Comparison of ENCODE assay signal across 16 cellular contexts in the genomic region with DNA sequence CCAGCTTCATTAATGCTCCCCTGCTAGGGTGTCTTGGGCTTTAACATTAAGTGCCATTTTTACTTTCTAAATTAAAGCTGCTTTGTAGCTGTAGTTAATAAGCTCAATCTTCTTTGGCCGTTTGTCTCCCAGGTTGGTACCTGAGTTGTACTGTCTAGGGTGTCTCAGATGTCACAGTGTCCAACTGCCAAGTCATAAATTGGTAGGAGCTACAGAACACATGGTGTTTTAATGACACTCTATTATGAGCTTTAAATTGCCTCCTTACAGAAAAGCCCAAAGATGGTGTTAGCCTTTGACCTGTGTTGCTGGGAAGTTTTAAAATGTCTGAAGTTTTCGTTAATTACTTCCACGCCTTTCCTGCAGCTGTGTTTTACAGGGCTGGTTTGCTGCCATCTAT.
DNase-seq lines count a peak whose midpoint lies in the region; ATAC-seq and FAIRE-seq lines count a peak whose summit lies in the region.
"Had no signal": no experiment of that assay in that cellular context is flagged by ENCODE, and none has a peak within 500 bp of the region (broad histone marks: within the 10 kb centered on the region; RNA-seq: fewer than 3 reads in every experiment).

No MANE protein-coding gene starts in this region.

- intact Hi-C loops in left colon (cut with DNase I, micrococcal nuclease), result no loop called here

- FAIRE-seq in HTR-8/SVneo (lab: Jason Lieb, UNC), result no peak
- FAIRE-seq: A549, D721Med, G401.6, GM12891, GM19239, HepG2 had no signal

- peak; percentile 52 for DNase-seq in NCI-H82 (lab: John Stamatoyannopoulos, UW)
- DNase-seq in NCI-H82 treated with DMSO at 0.1 percent for 48 hours (lab: John Stamatoyannopoulos, UW; ENCODE audit: unreplicated experiment), result no peak
- peak; percentile 64 for DNase-seq in NCI-H748 (lab: John Stamatoyannopoulos, UW; ENCODE audit: unreplicated experiment)
- no peak for DNase-seq in left colon
- DNase-seq in stimulated activated CD4-positive, alpha-beta T cell treated with anti-CD3 and anti-CD28 coated beads, Interleukin-4, amount 100 ng/mL, for 24 hours, result no peak
- DNase-seq in activated naive CD4-positive, alpha-beta T cell treated with Interleukin-2 at 50 U/mL for 16 hours, result no peak
- no peak for DNase-seq in HTR-8/SVneo (ENCODE audit: insufficient read length, low spot score)
- DNase-seq: AML-193; Caco-2; CD4-positive, alpha-beta T cell had no signal

- ATAC-seq in left colon, result peak; percentile 89
- ATAC-seq: A549, HepG2 had no signal

Comparison
In these comparisons a context has a peak if more than half of its experiments do, and no peak if none do; other contexts are left out.
1. DNase-seq: peak in NCI-H82 (single experiment) and NCI-H748 (single experiment); none in NCI-H82 treated with DMSO at 0.1 percent for 48 hours (single experiment), left colon (0 of 2), stimulated activated CD4-positive, alpha-beta T cell treated with anti-CD3 and anti-CD28 coated beads, Interleukin-4, amount 100 ng/mL, for 24 hours (single experiment), activated naive CD4-positive, alpha-beta T cell treated with Interleukin-2 at 50 U/mL for 16 hours (single experiment) and HTR-8/SVneo (single experiment).